In the genomic region with DNA sequence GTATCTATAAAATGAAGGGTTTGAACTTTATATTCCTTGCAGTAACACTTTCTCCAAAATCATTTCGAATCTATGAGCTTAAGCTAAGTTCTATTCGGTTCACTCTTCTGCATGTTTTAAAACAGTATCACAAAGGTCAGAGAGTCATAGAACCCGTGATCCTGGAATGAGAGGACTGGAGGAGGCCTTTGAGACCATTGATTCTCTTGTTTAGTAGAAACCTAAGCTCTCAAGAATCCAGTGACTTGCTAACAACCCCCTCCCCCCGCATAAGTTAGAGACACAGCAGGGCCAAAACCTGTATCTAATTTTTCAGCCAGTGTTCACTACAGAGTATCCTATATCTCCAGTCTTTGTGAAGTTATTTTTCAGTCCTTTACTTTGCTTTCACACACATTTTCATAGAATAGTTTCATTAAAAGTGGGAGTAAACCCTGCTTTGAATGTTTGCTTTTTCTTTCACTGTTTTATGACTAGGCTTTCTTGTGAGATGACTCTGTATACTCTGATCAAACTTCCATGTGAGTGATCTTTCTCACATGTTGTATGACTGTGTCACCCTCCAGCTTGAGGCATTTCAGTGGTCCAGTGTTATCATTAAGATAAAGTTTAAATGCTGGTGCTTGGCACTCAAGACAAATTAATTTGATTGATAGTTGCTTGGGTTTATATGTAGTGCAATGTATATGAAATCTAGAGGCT, we compare ENCODE assay signal across 12 cellular contexts.
DNase-seq lines count a peak whose midpoint lies in the region; ATAC-seq and TF ChIP-seq lines count a peak whose summit lies in the region.
"Had no signal": no experiment of that assay in that cellular context is flagged by ENCODE, and none has a peak within 500 bp of the region (broad histone marks: within the 10 kb centered on the region; RNA-seq: fewer than 3 reads in every experiment).

No MANE protein-coding gene starts in this region.

- no peaks in the 10 kb centered on the region for H3K9me3 Mint-ChIP-seq in activated naive CD4-positive, alpha-beta T cell treated with anti-CD3 and anti-CD28 coated beads, Interleukin-2, amount 50 U/mL, for 24 hours
- H3K9me3 Mint-ChIP-seq in activated naive CD4-positive, alpha-beta T cell treated with anti-CD3 and anti-CD28 coated beads, Interleukin-2, amount 10 ng/mL, durations not matched to agents 7 days and 5 days = peaks cover 2% of the 10 kb centered on the region
- H3K9me3 Mint-ChIP-seq in activated T-helper 1 cell treated with anti-CD3 and anti-CD28 coated beads, Interleukin-12 subunit alpha, Interleukin-12 subunit beta, Interleukin-2, Interleukin-4 antibody, amounts not matched to agents 30 ng/mL and 10 ng/mL and 1 ng/mL, durations not matched to agents 14 hours and 24 hours and 36 hours = no peaks in the 10 kb centered on the region

- H3K27me3 ChIP-seq in vagina = no peaks in the 10 kb centered on the region
- no peaks in the 10 kb centered on the region for H3K27me3 ChIP-seq in colonic mucosa
- H3K27me3 ChIP-seq: SJCRH30 had no signal

- H3K4me3 ChIP-seq in vagina (no peak overlapping the region), colonic mucosa (no peak overlapping the region)
- H3K4me3 ChIP-seq: SJCRH30 had no signal

- CTCF ChIA-PET in activated naive CD4-positive, alpha-beta T cell treated with anti-CD3 and anti-CD28 coated beads, Interleukin-2, amount 10 ng/mL, durations not matched to agents 7 days and 5 days (lab: Charles Lee) = interaction anchor here (1.8 to 21.3 kb wide), 4 partner anchors 16 to 189 kb away, joined by 6 to 565 read pairs (median 11); no protein-coding TSS in a partner anchor

- peak overlapping the region; percentile 3 for H3K4me3 Mint-ChIP-seq in activated naive CD4-positive, alpha-beta T cell treated with anti-CD3 and anti-CD28 coated beads, Interleukin-2, amount 50 U/mL, for 24 hours
- H3K4me3 Mint-ChIP-seq in activated naive CD4-positive, alpha-beta T cell treated with anti-CD3 and anti-CD28 coated beads, Interleukin-2, amount 10 ng/mL, durations not matched to agents 7 days and 5 days = no peak overlapping the region
- no peak overlapping the region for H3K4me3 Mint-ChIP-seq in activated T-helper 1 cell treated with anti-CD3 and anti-CD28 coated beads, Interleukin-12 subunit alpha, Interleukin-12 subunit beta, Interleukin-2, Interleukin-4 antibody, amounts not matched to agents 30 ng/mL and 10 ng/mL and 1 ng/mL, durations not matched to agents 14 hours and 24 hours and 36 hours

- H3K36me3 ChIP-seq in vagina (no peaks in the 10 kb centered on the region), colonic mucosa (no peaks in the 10 kb centered on the region)
- H3K36me3 ChIP-seq: SJCRH30 had no signal

- H3K27ac Mint-ChIP-seq in activated naive CD4-positive, alpha-beta T cell treated with anti-CD3 and anti-CD28 coated beads, Interleukin-2, amount 50 U/mL, for 24 hours = no peak overlapping the region
- no peak overlapping the region for H3K27ac Mint-ChIP-seq in activated naive CD4-positive, alpha-beta T cell treated with anti-CD3 and anti-CD28 coated beads, Interleukin-2, amount 10 ng/mL, durations not matched to agents 7 days and 5 days
- peak overlapping the region; percentile 53 for H3K27ac Mint-ChIP-seq in activated T-helper 1 cell treated with anti-CD3 and anti-CD28 coated beads, Interleukin-12 subunit alpha, Interleukin-12 subunit beta, Interleukin-2, Interleukin-4 antibody, amounts not matched to agents 30 ng/mL and 10 ng/mL and 1 ng/mL, durations not matched to agents 14 hours and 24 hours and 36 hours
- H3K27ac Mint-ChIP-seq: progenitor cell of endocrine pancreas had no signal

- H3K36me3 Mint-ChIP-seq in activated naive CD4-positive, alpha-beta T cell treated with anti-CD3 and anti-CD28 coated beads, Interleukin-2, amount 50 U/mL, for 24 hours = peaks cover 2% of the 10 kb centered on the region
- peaks cover 5% of the 10 kb centered on the region for H3K36me3 Mint-ChIP-seq in activated naive CD4-positive, alpha-beta T cell treated with anti-CD3 and anti-CD28 coated beads, Interleukin-2, amount 10 ng/mL, durations not matched to agents 7 days and 5 days
- peaks cover 3% of the 10 kb centered on the region for H3K36me3 Mint-ChIP-seq in activated T-helper 1 cell treated with anti-CD3 and anti-CD28 coated beads, Interleukin-12 subunit alpha, Interleukin-12 subunit beta, Interleukin-2, Interleukin-4 antibody, amounts not matched to agents 30 ng/mL and 10 ng/mL and 1 ng/mL, durations not matched to agents 14 hours and 24 hours and 36 hours (ENCODE audit: low read depth)

- H3K27ac ChIP-seq in vagina (peak overlapping the region; percentile 48), colonic mucosa (no peak overlapping the region)
- H3K27ac ChIP-seq: SJCRH30 had no signal

- TF ChIP-seq POLR2A in vagina (IDR thresholded peaks at IDR 0.05) = no peak

- intact Hi-C loops in activated T-helper 1 cell treated with anti-CD3 and anti-CD28 coated beads, Interleukin-12 subunit alpha, Interleukin-12 subunit beta, Interleukin-2, Interleukin-4 antibody, amounts not matched to agents 30 ng/mL and 10 ng/mL and 1 ng/mL, durations not matched to agents 14 hours and 24 hours and 36 hours (cut with micrococcal nuclease) = loop anchor here (1.0 to 2.0 kb wide), 8 partner anchors 18 to 178 kb away; no protein-coding TSS in a partner anchor
- intact Hi-C loops in vagina (cut with DNase I) = loop anchor here (10.0 kb wide), 1 partner anchor 466 kb away; no protein-coding TSS in a partner anchor
- intact Hi-C loops in colonic mucosa (cut with DNase I) = loop anchor here (10.0 kb wide), 1 partner anchor 466 kb away; no protein-coding TSS in a partner anchor

- no peak for DNase-seq in activated naive CD4-positive, alpha-beta T cell treated with anti-CD3 and anti-CD28 coated beads, Interleukin-2, amount 10 ng/mL, durations not matched to agents 7 days and 5 days
- DNase-seq in activated T-helper 1 cell treated with anti-CD3 and anti-CD28 coated beads, Interleukin-12 subunit alpha, Interleukin-12 subunit beta, Interleukin-2, Interleukin-4 antibody, amounts not matched to agents 30 ng/mL and 10 ng/mL and 1 ng/mL, durations not matched to agents 14 hours and 24 hours and 36 hours (ENCODE audit: low spot score) = no peak
- DNase-seq in vagina (ENCODE audit: extremely low spot score in 2 of 2) = no peak
- DNase-seq in colonic mucosa = no peak
- DNase-seq in OCI-M2 (lab: John Stamatoyannopoulos, UW; ENCODE audit: unreplicated experiment) = no peak
- DNase-seq in activated CD8-positive, alpha-beta memory T cell treated with anti-CD3 and anti-CD28 coated beads, Interleukin-2, amount 50 U/mL, for 4 hours = no peak
- DNase-seq: effector CD8-positive, alpha-beta T cell; NCI-H1930; SJCRH30 had no signal

- no peak overlapping the region for H3K9ac ChIP-seq in colonic mucosa (ENCODE audit: low read depth in 2 of 2, low read length in 2 of 2)

- H3K4me1 Mint-ChIP-seq in activated naive CD4-positive, alpha-beta T cell treated with anti-CD3 and anti-CD28 coated beads, Interleukin-2, amount 50 U/mL, for 24 hours = peaks cover 68% of the 10 kb centered on the region
- H3K4me1 Mint-ChIP-seq in activated naive CD4-positive, alpha-beta T cell treated with anti-CD3 and anti-CD28 coated beads, Interleukin-2, amount 10 ng/mL, durations not matched to agents 7 days and 5 days = peaks cover 69% of the 10 kb centered on the region
- peaks cover 83% of the 10 kb centered on the region for H3K4me1 Mint-ChIP-seq in activated T-helper 1 cell treated with anti-CD3 and anti-CD28 coated beads, Interleukin-12 subunit alpha, Interleukin-12 subunit beta, Interleukin-2, Interleukin-4 antibody, amounts not matched to agents 30 ng/mL and 10 ng/mL and 1 ng/mL, durations not matched to agents 14 hours and 24 hours and 36 hours (ENCODE audit: low read depth)

- peak; percentile 85 for ATAC-seq in HG02938 (IDR thresholded peaks at IDR 0.05; ENCODE audit: unreplicated experiment)

- no peaks in the 10 kb centered on the region for H3K27me3 Mint-ChIP-seq in activated naive CD4-positive, alpha-beta T cell treated with anti-CD3 and anti-CD28 coated beads, Interleukin-2, amount 50 U/mL, for 24 hours
- H3K27me3 Mint-ChIP-seq in activated naive CD4-positive, alpha-beta T cell treated with anti-CD3 and anti-CD28 coated beads, Interleukin-2, amount 10 ng/mL, durations not matched to agents 7 days and 5 days = no peaks in the 10 kb centered on the region
- H3K27me3 Mint-ChIP-seq in activated T-helper 1 cell treated with anti-CD3 and anti-CD28 coated beads, Interleukin-12 subunit alpha, Interleukin-12 subunit beta, Interleukin-2, Interleukin-4 antibody, amounts not matched to agents 30 ng/mL and 10 ng/mL and 1 ng/mL, durations not matched to agents 14 hours and 24 hours and 36 hours (ENCODE audit: insufficient read depth) = peaks cover 2% of the 10 kb centered on the region

- H3K4me1 ChIP-seq in vagina (peaks cover 11% of the 10 kb centered on the region), colonic mucosa (no peaks in the 10 kb centered on the region)

- H3K9me3 ChIP-seq in vagina (no peaks in the 10 kb centered on the region), colonic mucosa (no peaks in the 10 kb centered on the region)
- H3K9me3 ChIP-seq: SJCRH30 had no signal

- no peak for TF ChIP-seq CTCF in vagina (IDR thresholded peaks at IDR 0.05)
- no peak for TF ChIP-seq CTCF in colonic mucosa (IDR thresholded peaks at IDR 0.05)
